ENCODE assay signal across 20 cellular contexts in the genomic region with DNA sequence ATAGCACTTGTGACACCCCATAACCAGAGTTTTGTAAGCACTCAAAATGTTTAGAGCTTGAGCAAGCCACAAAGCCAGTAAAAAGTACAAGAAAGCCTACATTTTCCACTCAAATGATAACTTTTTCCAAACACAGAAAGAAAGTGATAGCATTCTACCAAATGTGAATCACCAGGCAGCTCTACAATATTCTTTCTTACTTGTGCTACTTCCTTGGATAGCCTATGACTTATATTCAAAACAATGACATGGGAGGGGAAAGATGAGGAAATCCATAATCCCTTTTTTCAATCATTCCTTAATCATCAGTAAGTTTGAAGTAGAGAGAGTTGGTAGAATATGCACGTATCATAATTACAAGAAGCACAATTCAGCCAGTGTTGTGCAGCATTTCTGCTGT.
DNase-seq lines count a peak whose midpoint lies in the region; ATAC-seq and TF ChIP-seq lines count a peak whose summit lies in the region.
"Had no signal": no experiment of that assay in that cellular context is flagged by ENCODE, and none has a peak within 500 bp of the region (broad histone marks: within the 10 kb centered on the region; RNA-seq: fewer than 3 reads in every experiment).

No MANE protein-coding gene starts in this region.

- H3K4me1 Mint-ChIP-seq in GM23338: no peaks in the 10 kb centered on the region
- H3K4me1 Mint-ChIP-seq: CD14-positive monocyte had no signal

- H3K27ac Mint-ChIP-seq in GM23338: no peak overlapping the region
- H3K27ac Mint-ChIP-seq: CD14-positive monocyte had no signal

- no peak overlapping the region for H3K4ac ChIP-seq in neuronal stem cell (ENCODE audit: low read length)

- POLR2A ChIA-PET in RWPE1 (lab: Yijun Ruan, JAX; ENCODE audit: low non-redundant PET): no interaction called here

- DNase-seq in GM23338 (ENCODE audit: low spot score) (no peak), RWPE1 (ENCODE audit: low spot score) (peak; percentile 11), choroid plexus epithelial cell (ENCODE audit: low read depth) (peak; percentile 0), neuronal stem cell (ENCODE audit: low spot score) (no peak), ecto neural progenitor cell (ENCODE audit: low spot score) (no peak), SW 1271 (lab: John Stamatoyannopoulos, UW) (no peak), SK-N-DZ (ENCODE audit: low spot score) (no peak)
- DNase-seq: COR-L47, DMS153, EL, KG1, MM.1S, NCI-H187 treated with DMSO at 0.1 percent for 48 hours, NCI-H446, NCI-H748 treated with DMSO at 0.1 percent for 48 hours, PC-3 had no signal

- H3K36me3 Mint-ChIP-seq in GM23338 (ENCODE audit: low read depth): peaks cover 3% of the 10 kb centered on the region; the same call in 1 of the 3 replicates
- H3K36me3 Mint-ChIP-seq: CD14-positive monocyte had no signal

- H3K79me1 ChIP-seq in neuronal stem cell (ENCODE audit: low read depth, low read length): no peaks in the 10 kb centered on the region

- no peaks in the 10 kb centered on the region for H4K20me1 ChIP-seq in GM23338 (replicated peaks; ENCODE audit: insufficient read depth)

- H3K23ac ChIP-seq in neuronal stem cell (ENCODE audit: low read depth, low read length, poor library complexity): no peak overlapping the region

- H3K79me2 ChIP-seq in GM23338 (replicated peaks; ENCODE audit: insufficient read depth): no peaks in the 10 kb centered on the region

- H2BK5ac ChIP-seq in neuronal stem cell (ENCODE audit: low read length): no peak overlapping the region

- CTCF ChIA-PET in RWPE1 (lab: Yijun Ruan, JAX): interaction anchor here (0.6 to 0.7 kb wide), 2 partner anchors 12 to 183 kb away, joined by 3 read pairs; no protein-coding TSS in a partner anchor

- H3K9me3 Mint-ChIP-seq in GM23338: peaks cover 11% of the 10 kb centered on the region

- no peak overlapping the region for H3K4me2 ChIP-seq in GM23338
- no peak overlapping the region for H3K4me2 ChIP-seq in neuronal stem cell (ENCODE audit: insufficient read depth, low read length, poor library complexity, severe bottlenecking)

- no peak overlapping the region for H2BK12ac ChIP-seq in neuronal stem cell (ENCODE audit: low read length)

- H2AFZ ChIP-seq in GM23338 (peak overlapping the region; percentile 9; the same call in 1 of the 2 replicates), neuronal stem cell (ENCODE audit: low read length) (peak overlapping the region; percentile 31)

- H3K4me3 ChIP-seq in GM23338: no peak overlapping the region
- H3K4me3 ChIP-seq in choroid plexus epithelial cell (ENCODE audit: low read depth, low read length): no peak overlapping the region
- no peak overlapping the region for H3K4me3 ChIP-seq in neuronal stem cell (ENCODE audit: low read length in 2 of 2)

- H2AK5ac ChIP-seq in neuronal stem cell (ENCODE audit: low read depth, low read length): no peak overlapping the region

- TF ChIP-seq CTCF in GM23338 (conservative IDR thresholded peaks at IDR 0.05; ENCODE audit: low read depth in 2 of 2) (no peak), RWPE1 (conservative IDR thresholded peaks at IDR 0.05; ENCODE audit: low read depth) (no peak), choroid plexus epithelial cell (conservative IDR thresholded peaks at IDR 0.05; ENCODE audit: low read depth, low read length) (no peak)

- H3K27ac ChIP-seq in GM23338 (ENCODE audit: low read depth): no peak overlapping the region
- no peak overlapping the region for H3K27ac ChIP-seq in RWPE1
- no peak overlapping the region for H3K27ac ChIP-seq in neuronal stem cell (replicated peaks; ENCODE audit: low read length)
- H3K27ac ChIP-seq: HL-60 had no signal

- H3K27me3 ChIP-seq in GM23338 (ENCODE audit: insufficient read depth) (no peaks in the 10 kb centered on the region), neuronal stem cell (ENCODE audit: control insufficient read depth in 3 of 3, insufficient read depth in 3 of 3, low read depth in 1 of 3, low read length in 3 of 3) (no peaks in the 10 kb centered on the region)

- no peaks in the 10 kb centered on the region for H3K27me3 Mint-ChIP-seq in GM23338 (ENCODE audit: insufficient read depth, low read depth, poor library complexity)

- no peak overlapping the region for H3K4me3 Mint-ChIP-seq in GM23338
- H3K4me3 Mint-ChIP-seq: CD14-positive monocyte had no signal

- no peak overlapping the region for H4K8ac ChIP-seq in neuronal stem cell (ENCODE audit: low read depth, low read length)

- H3K9me3 ChIP-seq in neuronal stem cell (replicated peaks in 1 of 2; ENCODE audit: control insufficient read depth in 2 of 2, insufficient read depth in 1 of 2, low read depth in 1 of 2, low read length in 2 of 2): peaks cover 0 to 7% of the 10 kb centered on the region in 2 donors

- H2BK120ac ChIP-seq in neuronal stem cell (ENCODE audit: low read depth, low read length): no peak overlapping the region

- no peaks in the 10 kb centered on the region for H3F3A ChIP-seq in GM23338 (replicated peaks; ENCODE audit: low read depth)

- no peaks in the 10 kb centered on the region for H3K36me3 ChIP-seq in GM23338 (ENCODE audit: insufficient read depth)
- H3K36me3 ChIP-seq in neuronal stem cell (replicated peaks in 1 of 2; ENCODE audit: control insufficient read depth in 2 of 2, insufficient read depth in 2 of 2, low read length in 2 of 2): no peaks in the 10 kb centered on the region

- WGBS in neuronal stem cell (ENCODE audit: extremely low coverage in 2 of 2, insufficient read length in 2 of 2, insufficient replicate concordance in 1 of 2), 2 donors: no CpG with 5 or more reads among the region's 1 CpG

- no peaks in the 10 kb centered on the region; the same call in 1 of the 2 replicates for H3K9me2 ChIP-seq in GM23338 (ENCODE audit: insufficient read depth)

- ATAC-seq in GM23338 (no peak), HG03520 (IDR thresholded peaks at IDR 0.05; ENCODE audit: unreplicated experiment) (no peak)
- ATAC-seq: PC-3, Right ventricle myocardium inferior had no signal

- no peak overlapping the region for H2BK15ac ChIP-seq in neuronal stem cell (ENCODE audit: low read length)

- H3K4me1 ChIP-seq in GM23338 (ENCODE audit: insufficient read depth) (no peaks in the 10 kb centered on the region), neuronal stem cell (ENCODE audit: control insufficient read depth in 2 of 2, insufficient read depth in 1 of 2, low read depth in 1 of 2, low read length in 2 of 2) (no peaks in the 10 kb centered on the region)

- H4K91ac ChIP-seq in neuronal stem cell (ENCODE audit: low read depth, low read length, poor library complexity): no peak overlapping the region

- no peak overlapping the region for H3K18ac ChIP-seq in neuronal stem cell (ENCODE audit: low read length)

- no peak overlapping the region for H3K9ac ChIP-seq in neuronal stem cell (ENCODE audit: low read depth, low read length, poor library complexity)

- no peak overlapping the region for H3K14ac ChIP-seq in neuronal stem cell (ENCODE audit: low read length)

TF ChIP-seq in GM23338, 12 proteins besides CTCF, POLR2A, EP300 and RAD21 (continues in another document):
- no peak for TF ChIP-seq ZNF331 (CRISPR knock-in tag; IDR thresholded peaks at IDR 0.05; ENCODE audit: low read depth)

Comparison
In these comparisons a context has a peak if more than half of its experiments do, and no peak if none do; other contexts are left out.
1. DNase-seq: peak in RWPE1 (single experiment) and choroid plexus epithelial cell (single experiment); none in GM23338 (single experiment), neuronal stem cell (single experiment), ecto neural progenitor cell (single experiment), SW 1271 (0 of 2) and SK-N-DZ (single experiment).